ENCODE assay signal across 14 cellular contexts in the genomic region with DNA sequence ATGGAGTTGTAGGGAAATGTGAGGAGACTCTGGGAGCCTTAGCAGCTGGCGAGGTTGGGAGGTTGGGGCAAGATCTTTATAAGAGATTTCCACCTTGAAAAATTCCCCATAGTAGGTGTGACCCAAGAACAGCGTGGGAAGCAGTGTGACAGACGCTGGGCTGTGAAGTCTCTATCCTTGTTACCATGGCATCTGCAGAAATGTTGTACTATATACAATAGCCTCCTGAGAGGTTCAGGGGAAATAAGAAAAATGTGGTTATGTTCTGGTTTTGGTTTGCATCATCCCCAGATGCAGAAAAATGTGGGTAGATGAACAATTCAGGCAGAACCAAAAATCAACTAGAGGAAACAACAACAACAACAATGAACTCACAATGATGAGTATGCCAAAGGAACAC.
DNase-seq lines count a peak whose midpoint lies in the region; ATAC-seq lines count a peak whose summit lies in the region.
"Had no signal": no experiment of that assay in that cellular context is flagged by ENCODE, and none has a peak within 500 bp of the region (broad histone marks: within the 10 kb centered on the region; RNA-seq: fewer than 3 reads in every experiment).

No MANE protein-coding gene starts in this region.

- ATAC-seq in GM21529 (IDR thresholded peaks at IDR 0.05; ENCODE audit: unreplicated experiment) (peak; percentile 60), HG03064 (IDR thresholded peaks at IDR 0.05; ENCODE audit: low read depth, unreplicated experiment) (peak; percentile 73)
- ATAC-seq in activated T-helper 17 cell treated with anti-CD3 and anti-CD28 coated beads, Interleukin-2, amount 50 U/mL, for 72 hours (replicated peaks) = no peak
- ATAC-seq: stimulated activated memory B cell treated with anti-CD40 and anti-IgM and Interleukin-4, amounts not matched to agents 10 μg/mL and 1 μg/mL and 100 μg/mL, for 72 hours had no signal

- no peak overlapping the region for H3K9ac ChIP-seq in mesendoderm (ENCODE audit: low read length)
- H3K9ac ChIP-seq: KMS-11 had no signal

- H2BK5ac ChIP-seq in mesendoderm (ENCODE audit: low read length) = no peak overlapping the region

- H2BK15ac ChIP-seq in mesendoderm (replicated peaks; ENCODE audit: low read depth) = no peak overlapping the region

- no peaks in the 10 kb centered on the region for H3K4me1 ChIP-seq in mesendoderm (ENCODE audit: control insufficient read depth, low read depth, low read length)

- H3K79me1 ChIP-seq in mesendoderm (ENCODE audit: low read length) = no peaks in the 10 kb centered on the region

- no peak overlapping the region for H4K8ac ChIP-seq in mesendoderm (ENCODE audit: low read depth, low read length)

- no peak overlapping the region for H3K56ac ChIP-seq in mesendoderm (ENCODE audit: low read length)

- no peak overlapping the region for H3K27ac ChIP-seq in mesendoderm (ENCODE audit: low read depth, low read length)
- H3K27ac ChIP-seq: KMS-11 had no signal

- H3K36me3 ChIP-seq in mesendoderm (ENCODE audit: control insufficient read depth, insufficient read depth, low read length) = no peaks in the 10 kb centered on the region

- no peak overlapping the region for H4K5ac ChIP-seq in mesendoderm (ENCODE audit: low read length)

- no peaks in the 10 kb centered on the region for H3K27me3 ChIP-seq in mesendoderm (ENCODE audit: insufficient read depth, low read length, poor library complexity)

- no peak overlapping the region for H3K18ac ChIP-seq in mesendoderm (ENCODE audit: low read length)

- no peak overlapping the region for H3K4me2 ChIP-seq in mesendoderm (ENCODE audit: low read length)
- H3K4me2 ChIP-seq: KMS-11 had no signal

- H2BK120ac ChIP-seq in mesendoderm (ENCODE audit: low read depth, low read length) = no peak overlapping the region

- no peak overlapping the region for H3K27ac Mint-ChIP-seq in activated T-helper 17 cell treated with anti-CD3 and anti-CD28 coated beads, Interleukin-2, amount 50 U/mL, for 72 hours
- H3K27ac Mint-ChIP-seq: H9; stimulated activated memory B cell treated with anti-CD40 and anti-IgM and Interleukin-4, amounts not matched to agents 10 μg/mL and 1 μg/mL and 100 μg/mL, for 72 hours had no signal

- H3K4me3 ChIP-seq in mesendoderm (ENCODE audit: low read length) = no peak overlapping the region

- no peak overlapping the region for H3K4me3 Mint-ChIP-seq in activated T-helper 17 cell treated with anti-CD3 and anti-CD28 coated beads, Interleukin-2, amount 50 U/mL, for 72 hours
- H3K4me3 Mint-ChIP-seq: H9; stimulated activated memory B cell treated with anti-CD40 and anti-IgM and Interleukin-4, amounts not matched to agents 10 μg/mL and 1 μg/mL and 100 μg/mL, for 72 hours had no signal

- H3K27me3 Mint-ChIP-seq in activated T-helper 17 cell treated with anti-CD3 and anti-CD28 coated beads, Interleukin-2, amount 50 U/mL, for 72 hours = no peaks in the 10 kb centered on the region
- H3K27me3 Mint-ChIP-seq: stimulated activated memory B cell treated with anti-CD40 and anti-IgM and Interleukin-4, amounts not matched to agents 10 μg/mL and 1 μg/mL and 100 μg/mL, for 72 hours had no signal

- no peaks in the 10 kb centered on the region for H3K9me3 Mint-ChIP-seq in activated T-helper 17 cell treated with anti-CD3 and anti-CD28 coated beads, Interleukin-2, amount 50 U/mL, for 72 hours

- WGBS in mesendoderm (ENCODE audit: extremely low coverage, insufficient coverage, low lambda C conversion rate) = no CpG with 5 or more reads among the region's 3 CpGs

- H3K36me3 Mint-ChIP-seq in activated T-helper 17 cell treated with anti-CD3 and anti-CD28 coated beads, Interleukin-2, amount 50 U/mL, for 72 hours (ENCODE audit: low read depth) = no peaks in the 10 kb centered on the region
- H3K36me3 Mint-ChIP-seq: stimulated activated memory B cell treated with anti-CD40 and anti-IgM and Interleukin-4, amounts not matched to agents 10 μg/mL and 1 μg/mL and 100 μg/mL, for 72 hours had no signal

- H3K4ac ChIP-seq in mesendoderm (ENCODE audit: low read depth, low read length) = no peak overlapping the region

- H3K23ac ChIP-seq in mesendoderm (ENCODE audit: low read length) = no peak overlapping the region

- no peak overlapping the region for H2AK5ac ChIP-seq in mesendoderm (ENCODE audit: low read length)

- peak; percentile 2 for DNase-seq in NCI-H2171 treated with DMSO at 0.1 percent for 48 hours (lab: John Stamatoyannopoulos, UW)
- no peak for DNase-seq in NCI-H2171 (lab: John Stamatoyannopoulos, UW)
- DNase-seq in mesendoderm = peak; percentile 17
- no peak for DNase-seq in stimulated activated CD4-positive, alpha-beta T cell treated with anti-CD3 and anti-CD28 coated beads, Interleukin-15, amount 100 ng/mL, for 24 hours
- no peak for DNase-seq in SKM-1 (lab: John Stamatoyannopoulos, UW; ENCODE audit: unreplicated experiment)
- DNase-seq: anterior cingulate cortex, DND-41, H9, nucleus accumbens had no signal

- no peaks in the 10 kb centered on the region for H3K79me2 ChIP-seq in mesendoderm (ENCODE audit: control insufficient read depth, insufficient read depth, low read length)

- H3K4me1 Mint-ChIP-seq in activated T-helper 17 cell treated with anti-CD3 and anti-CD28 coated beads, Interleukin-2, amount 50 U/mL, for 72 hours = no peaks in the 10 kb centered on the region
- H3K4me1 Mint-ChIP-seq: stimulated activated memory B cell treated with anti-CD40 and anti-IgM and Interleukin-4, amounts not matched to agents 10 μg/mL and 1 μg/mL and 100 μg/mL, for 72 hours had no signal

Comparison
In these comparisons a context has a peak if more than half of its experiments do, and no peak if none do; other contexts are left out.
1. DNase-seq: peak in NCI-H2171 treated with DMSO at 0.1 percent for 48 hours (single experiment) and mesendoderm (single experiment); none in NCI-H2171 (single experiment), stimulated activated CD4-positive, alpha-beta T cell treated with anti-CD3 and anti-CD28 coated beads, Interleukin-15, amount 100 ng/mL, for 24 hours (single experiment) and SKM-1 (single experiment).